Comparison of ENCODE assay signal across 9 cellular contexts in genomic region chr18:75071484-75071785, GRCh38.
A peak's percentile ranks its signal among the peaks of the same experiment; 100 is the strongest.
DNase-seq lines count a peak whose midpoint lies in the region; ATAC-seq and TF ChIP-seq lines count a peak whose summit lies in the region.
"Had no signal": no experiment of that assay in that cellular context is flagged by ENCODE, and none has a peak within 500 bp of the region (broad histone marks: within the 10 kb centered on the region; RNA-seq: fewer than 3 reads in every experiment).

No MANE protein-coding gene starts in this region.

- H3K4me3 Mint-ChIP-seq in CD14-positive monocyte (peak overlapping the region; percentile 77 to 91), MCF 10A (ENCODE audit: unreplicated experiment) (peak overlapping the region; percentile 59), nephron (no peak overlapping the region)

- no peaks in the 10 kb centered on the region for H3K36me3 ChIP-seq in ovary
- no peaks in the 10 kb centered on the region for H3K36me3 ChIP-seq in A673 (ENCODE audit: insufficient read depth, low read length, poor library complexity, severe bottlenecking)

- peaks cover 0 to 5% (median 3%) of the 10 kb centered on the region in 3 donors for H3K27me3 Mint-ChIP-seq in CD14-positive monocyte (ENCODE audit: low read depth in 3 of 3)
- no peaks in the 10 kb centered on the region for H3K27me3 Mint-ChIP-seq in MCF 10A (ENCODE audit: insufficient read depth, unreplicated experiment)
- H3K27me3 Mint-ChIP-seq in nephron (ENCODE audit: low read depth): no peaks in the 10 kb centered on the region

- H3K27ac Mint-ChIP-seq in CD14-positive monocyte (peak overlapping the region; percentile 87 to 99 (median 98)), MCF 10A (ENCODE audit: low read depth, unreplicated experiment) (no peak overlapping the region), nephron (peak overlapping the region; percentile 66 to 79 (median 69))

- peaks cover 47% of the 10 kb centered on the region for H3K4me1 Mint-ChIP-seq in CD14-positive monocyte
- peaks cover 11% of the 10 kb centered on the region for H3K4me1 Mint-ChIP-seq in MCF 10A (ENCODE audit: insufficient read depth, unreplicated experiment)
- peaks cover 30% of the 10 kb centered on the region for H3K4me1 Mint-ChIP-seq in nephron

- WGBS in ovary, 3 donors: 90 to 94% (median 92%) methylated on average over 9 of the region's 9 CpGs

- H3K27me3 ChIP-seq in ovary (no peaks in the 10 kb centered on the region), A673 (replicated peaks; ENCODE audit: insufficient read depth, low read depth, low read length, poor library complexity) (no peaks in the 10 kb centered on the region)

- no peak for TF ChIP-seq EP300 in ovary (IDR thresholded peaks at IDR 0.05)

- peaks cover 15 to 32% (median 26%) of the 10 kb centered on the region in 7 donors for H3K9me3 Mint-ChIP-seq in CD14-positive monocyte
- H3K9me3 Mint-ChIP-seq in MCF 10A (ENCODE audit: unreplicated experiment): no peaks in the 10 kb centered on the region
- H3K9me3 Mint-ChIP-seq in nephron: peaks cover 4% of the 10 kb centered on the region

- H3K4me1 ChIP-seq in ovary (ENCODE audit: insufficient read depth) (no peaks in the 10 kb centered on the region), A673 (ENCODE audit: insufficient read depth, low read length, poor library complexity, severe bottlenecking) (peaks cover 15% of the 10 kb centered on the region)

- TF ChIP-seq CTCF in CD14-positive monocyte (IDR thresholded peaks at IDR 0.05) (no peak), MCF 10A (IDR thresholded peaks at IDR 0.05; ENCODE audit: unreplicated experiment) (no peak), nephron (IDR thresholded peaks at IDR 0.05; ENCODE audit: unreplicated experiment in 3 of 3) (no peak), ovary (IDR thresholded peaks at IDR 0.05) (no peak), A673 (conservative IDR thresholded peaks at IDR 0.05; ENCODE audit: low read depth, low read length) (no peak)

- H3K4me3 ChIP-seq in ovary (no peak overlapping the region), A673 (ENCODE audit: low read depth, low read length, poor library complexity, severe bottlenecking) (no peak overlapping the region)

- H3K36me3 Mint-ChIP-seq in CD14-positive monocyte (peaks cover 14 to 17% of the 10 kb centered on the region in 2 donors), MCF 10A (ENCODE audit: insufficient read depth, unreplicated experiment) (no peaks in the 10 kb centered on the region), nephron (ENCODE audit: low read depth) (no peaks in the 10 kb centered on the region)

- CTCF ChIA-PET in MCF 10A (lab: Yijun Ruan, JAX) (no interaction called here), A673 (lab: Charles Lee) (no interaction called here)

- TF ChIP-seq POLR2A in ovary (IDR thresholded peaks at IDR 0.05): no peak

- intact Hi-C loops in CD14-positive monocyte (cut with micrococcal nuclease) (loop anchor here (2.0 to 10.0 kb wide), 3 partner anchors 77 to 133 kb away; partner anchors contain the start of gene PTGR3 (in 1 of the 2)), MCF 10A (cut with micrococcal nuclease) (loop anchor here (5.0 kb wide), 1 partner anchor 141 kb away; the partner anchor contains the start of gene TSHZ1), ovary (cut with DNase I) (no loop called here), A673 (cut with micrococcal nuclease; ENCODE audit: unreplicated experiment) (no loop called here)

- H3K27ac ChIP-seq in ovary (no peak overlapping the region), A673 (ENCODE audit: low read depth, low read length, poor library complexity, severe bottlenecking) (no peak overlapping the region)

- DNase-seq in CD14-positive monocyte (ENCODE audit: low spot score) (no peak), MCF 10A (ENCODE audit: unreplicated experiment) (no peak), ovary (no peak), mesenteric fat pad (ENCODE audit: low spot score) (no peak), NCI-H2227 treated with DMSO at 0.1 percent for 48 hours (lab: John Stamatoyannopoulos, UW) (no peak), A673 (ENCODE audit: low spot score) (no peak)
- DNase-seq: posterior cingulate gyrus had no signal

- POLR2A ChIA-PET in MCF 10A (lab: Yijun Ruan, JAX): interaction anchor here (0.5 to 1.5 kb wide), 6 partner anchors 15 to 163 kb away, joined by 3 to 4 read pairs (median 4); partner anchors contain the start of gene TSHZ1
- POLR2A ChIA-PET in A673 (lab: Charles Lee; ENCODE audit: low non-redundant PET): no interaction called here

- ATAC-seq in HG02870 (IDR thresholded peaks at IDR 0.05; ENCODE audit: unreplicated experiment): peak; percentile 2

- H3K9me3 ChIP-seq in ovary: no peaks in the 10 kb centered on the region
- H3K9me3 ChIP-seq in A673 (ENCODE audit: low read depth, low read length, poor library complexity, severe bottlenecking): no peaks in the 10 kb centered on the region

- BruUV-seq in MCF 10A (replicated peaks; lab: Mats Ljungman, UMichigan) (no TSS peak), A673 (replicated peaks; lab: Mats Ljungman, UMichigan) (no TSS peak)

Comparison
In these comparisons a context has a peak if more than half of its experiments do, and no peak if none do; other contexts are left out.
1. H3K4me3 Mint-ChIP-seq: peak in CD14-positive monocyte (2 of 2) and MCF 10A (single experiment); none in nephron (0 of 3).
2. intact Hi-C loops: an anchor here in CD14-positive monocyte (2.0 to 10.0 kb wide) and MCF 10A (5.0 kb wide); none called in ovary and A673.